7 cellular contexts compared by ENCODE assay signal in genomic region chr9:75027187-75028107, GRCh38. TPM values are rescaled to one million over a fixed set of nuclear protein-coding genes. Genes with fewer than 3 reads are reported as not detected.
DNase-seq lines count a peak whose midpoint lies in the region; ATAC-seq, FAIRE-seq and TF ChIP-seq lines count a peak whose summit lies in the region.

No MANE protein-coding gene starts in this region.

- H3K4me1 ChIP-seq in HCT116 (ENCODE audit: control insufficient read depth in 1 of 2, insufficient read depth in 2 of 2, low read length in 2 of 2): peaks cover 3 to 19% of the 10 kb centered on the region in 2 experiments; a peak in 3 of 4 replicates

- DNase-seq in GM12892 (ENCODE audit: insufficient read length) (peak; percentile 41), HCT116 (ENCODE audit: low read depth, low spot score) (peak; percentile 2), MG63 (peak; percentile 64), lower leg skin (ENCODE audit: low spot score in 2 of 2) (peak; percentile 46 to 91)
- peak; percentile 10 for DNase-seq in activated CD4-positive, CD25-positive, alpha-beta regulatory T cell treated with anti-CD3 and anti-CD28 coated beads, Interleukin-2, amount 50 U/mL, for 16 hours (ENCODE audit: low read depth, low spot score)
- DNase-seq in stimulated activated CD4-positive, alpha-beta T cell treated with anti-CD3 and anti-CD28 coated beads, TNF-alpha, amount 100 ng/mL, for 1 hour (ENCODE audit: low read depth in 3 of 3, low spot score in 1 of 3): peak in 2 of 3 donors; percentile 8 to 29

- RAD21 ChIA-PET in HCT116 (lab: Charles Lee; ENCODE audit: low non-redundant PET in 1 of 2, low total read pairs in 2 of 2, uncharacterized antibody in 2 of 2, unreplicated experiment in 2 of 2): no interaction called here

- no peaks in the 10 kb centered on the region for H3K36me3 Mint-ChIP-seq in dendritic cell treated with granulocyte-macrophage colony-stimulating factor and Interleukin-4, amounts not matched to agents 40 ng/mL and 50 ng/mL, for 4 days (ENCODE audit: low read depth)

- ATAC-seq in HCT116: peak; percentile 60

- peaks cover 50% of the 10 kb centered on the region for H3K79me2 ChIP-seq in HCT116 (ENCODE audit: insufficient read depth, low read length)

- H3K4me3 ChIP-seq in HCT116 (replicated peaks in 1 of 2; ENCODE audit: low read depth in 1 of 2, low read length in 2 of 2) (peak overlapping the region; percentile 82 to 89), MG63 (peak overlapping the region; percentile 67), lower leg skin (ENCODE audit: low read depth, poor library complexity, severe bottlenecking) (peak overlapping the region; percentile 54)

- H3K27ac ChIP-seq in HCT116 (ENCODE audit: low read depth, low read length): peak overlapping the region; percentile 96

- H3K9me2 ChIP-seq in HCT116 (ENCODE audit: insufficient read depth): no peaks in the 10 kb centered on the region; the same call in 1 of the 2 replicates

- POLR2A ChIA-PET in HCT116 (lab: Charles Lee): interaction anchor here (1.0 to 1.4 kb wide), 9 partner anchors 13 to 250 kb away, joined by 3 to 10 read pairs (median 3); partner anchors contain the start of genes NMRK1, OSTF1 and TRPM6

- peak overlapping the region; percentile 85 for H3K27ac Mint-ChIP-seq in dendritic cell treated with granulocyte-macrophage colony-stimulating factor and Interleukin-4, amounts not matched to agents 40 ng/mL and 50 ng/mL, for 4 days

- no TSS peak for BruUV-seq in HCT116 (replicated peaks; lab: Mats Ljungman, UMichigan)

- no peak for TF ChIP-seq RAD21 in HCT116 (IDR thresholded peaks at IDR 0.05; ENCODE audit: low read depth)

- TF ChIP-seq POLR2A in GM12892 (IDR thresholded peaks at IDR 0.05; ENCODE audit: low read depth, low read length) (no peak), HCT116 (IDR thresholded peaks at IDR 0.05; ENCODE audit: borderline replicate concordance, extremely low read depth, insufficient read depth, insufficient read length) (no peak), lower leg skin (IDR thresholded peaks at IDR 0.05) (no peak)

- peak overlapping the region; percentile 96 for H3K4me3 Mint-ChIP-seq in dendritic cell treated with granulocyte-macrophage colony-stimulating factor and Interleukin-4, amounts not matched to agents 40 ng/mL and 50 ng/mL, for 4 days

- peaks cover 18% of the 10 kb centered on the region for H3K4me1 Mint-ChIP-seq in dendritic cell treated with granulocyte-macrophage colony-stimulating factor and Interleukin-4, amounts not matched to agents 40 ng/mL and 50 ng/mL, for 4 days (ENCODE audit: low read depth)

- peak overlapping the region; percentile 90 for H3K9ac ChIP-seq in HCT116 (ENCODE audit: low read length)

- no peaks in the 10 kb centered on the region for H3K27me3 Mint-ChIP-seq in dendritic cell treated with granulocyte-macrophage colony-stimulating factor and Interleukin-4, amounts not matched to agents 40 ng/mL and 50 ng/mL, for 4 days

- peak; percentile 71 for FAIRE-seq in GM12892 (lab: Jason Lieb, UNC)

- 0 to 1% methylated on average over 23 to 40 of the region's 59 CpGs for WGBS in lower leg skin, 2 donors

- TF ChIP-seq CTCF in HCT116 (IDR thresholded peaks at IDR 0.05 in 2 of 3, conservative IDR thresholded peaks at IDR 0.05 in 1 of 3; ENCODE audit: borderline replicate concordance in 1 of 3, insufficient read depth in 1 of 3, low read depth in 2 of 3, low read length in 2 of 3) (0 out of 6 replicates have a peak, but pooled peaks of 1 of the 3 experiments have one; percentile 9), lower leg skin (IDR thresholded peaks at IDR 0.05) (no peak)

- no peaks in the 10 kb centered on the region for H4K20me1 ChIP-seq in HCT116 (ENCODE audit: insufficient read depth)

- CTCF ChIA-PET in HCT116 (lab: Charles Lee): interaction anchor here (0.9 to 1.8 kb wide), 8 partner anchors 17 to 254 kb away, joined by 3 to 13 read pairs (median 4); partner anchors contain the start of gene TRPM6

- H3K27me3 ChIP-seq in HCT116 (ENCODE audit: insufficient read depth, low read length) (no peaks in the 10 kb centered on the region), MG63 (no peaks in the 10 kb centered on the region)

- intact Hi-C loops in HCT116 (cut with micrococcal nuclease): loop anchor here (1.0 to 5.0 kb wide), 2 partner anchors 61 to 75 kb away; partner anchors contain the start of genes C9orf40, NMRK1 and OSTF1
- intact Hi-C loops in dendritic cell treated with granulocyte-macrophage colony-stimulating factor and Interleukin-4, amounts not matched to agents 40 ng/mL and 50 ng/mL, for 4 days (cut with micrococcal nuclease): loop anchor here (1.0 to 5.0 kb wide), 3 partner anchors 61 to 120 kb away; partner anchors contain the start of genes C9orf40, NMRK1 and OSTF1
- intact Hi-C loops in lower leg skin (cut with DNase I; ENCODE audit: low total_unique reads): no loop called here

- peaks cover 0 to 3% of the 10 kb centered on the region in 2 experiments; a peak in 1 of 4 replicates for H3K36me3 ChIP-seq in HCT116 (ENCODE audit: control insufficient read depth in 1 of 2, insufficient read depth in 2 of 2, low read length in 2 of 2)
- H3K36me3 ChIP-seq in MG63: no peaks in the 10 kb centered on the region

- peak overlapping the region; percentile 95 for H3K4me2 ChIP-seq in HCT116 (ENCODE audit: low read length)

- H3K9me3 ChIP-seq in HCT116 (ENCODE audit: control insufficient read depth in 1 of 2, insufficient read depth in 1 of 2, low read depth in 1 of 2, low read length in 2 of 2) (no peaks in the 10 kb centered on the region), MG63 (no peaks in the 10 kb centered on the region)

- H2AFZ ChIP-seq in HCT116 (ENCODE audit: low read depth, low read length, poor library complexity, severe bottlenecking): no peak overlapping the region

- no peaks in the 10 kb centered on the region for H3K9me3 Mint-ChIP-seq in dendritic cell treated with granulocyte-macrophage colony-stimulating factor and Interleukin-4, amounts not matched to agents 40 ng/mL and 50 ng/mL, for 4 days

TF ChIP-seq in HCT116, 20 proteins besides CTCF, POLR2A, EP300 and RAD21:
- TF ChIP-seq MAX (IDR thresholded peaks at IDR 0.05): peak; percentile 63
- TF ChIP-seq JUND (IDR thresholded peaks at IDR 0.05): no peak
- no peak for TF ChIP-seq TCF7L2 (IDR thresholded peaks at IDR 0.05; ENCODE audit: borderline replicate concordance, extremely low read depth, insufficient read depth, insufficient read length)
- TF ChIP-seq SP1 (IDR thresholded peaks at IDR 0.05; ENCODE audit: low read depth): no peak
- TF ChIP-seq EZH2phosphoT487 (IDR thresholded peaks at IDR 0.05; ENCODE audit: borderline replicate concordance): no peak
- peak; percentile 46 for TF ChIP-seq SIN3A (IDR thresholded peaks at IDR 0.05; ENCODE audit: low read depth)
- TF ChIP-seq POLR2AphosphoS5 (IDR thresholded peaks at IDR 0.05; ENCODE audit: low read depth, low read length): peak; percentile 24
- TF ChIP-seq ATF3 (IDR thresholded peaks at IDR 0.05): no peak

RNA-seq across cellular contexts. Expression of gene CARNMT1, which starts 0.6 kb away (rescaled TPM):
- 8.3 TPM for polyA plus RNA-seq in GM12892 (2012; ENCODE audit: missing spikeins)
- total RNA-seq in HCT116 (2021; ENCODE audit: unreplicated experiment) (24.9 TPM), lower leg skin (10 to 100 TPM; 17.9 to 26.2 (median 22.0) TPM)
- 5.6 and 5.8 TPM in 2 replicates for polyA plus RNA-seq in HCT116 (2012)
- 8.6 and 19.8 TPM in 2 replicates for total RNA-seq in MG63 (2014; rRNA removed; shearing (Covaris generic); ENCODE audit: low replicate concordance)

Comparison
In these comparisons a context has a peak if more than half of its experiments do, and no peak if none do; other contexts are left out.
1. Peak in every context shown above with its lines: DNase-seq, ATAC-seq, H3K4me3 ChIP-seq and H3K27ac ChIP-seq.
2. DNase-seq: peak in every context shown above with its lines; median percentile 68 in lower leg skin; 64 in MG63; 41 in GM12892; 18 in stimulated activated CD4-positive, alpha-beta T cell treated with anti-CD3 and anti-CD28 coated beads, TNF-alpha, amount 100 ng/mL, for 1 hour; 10 in activated CD4-positive, CD25-positive, alpha-beta regulatory T cell treated with anti-CD3 and anti-CD28 coated beads, Interleukin-2, amount 50 U/mL, for 16 hours; 2 in HCT116.